1 cellular context compared by ENCODE assay signal in the genomic region with DNA sequence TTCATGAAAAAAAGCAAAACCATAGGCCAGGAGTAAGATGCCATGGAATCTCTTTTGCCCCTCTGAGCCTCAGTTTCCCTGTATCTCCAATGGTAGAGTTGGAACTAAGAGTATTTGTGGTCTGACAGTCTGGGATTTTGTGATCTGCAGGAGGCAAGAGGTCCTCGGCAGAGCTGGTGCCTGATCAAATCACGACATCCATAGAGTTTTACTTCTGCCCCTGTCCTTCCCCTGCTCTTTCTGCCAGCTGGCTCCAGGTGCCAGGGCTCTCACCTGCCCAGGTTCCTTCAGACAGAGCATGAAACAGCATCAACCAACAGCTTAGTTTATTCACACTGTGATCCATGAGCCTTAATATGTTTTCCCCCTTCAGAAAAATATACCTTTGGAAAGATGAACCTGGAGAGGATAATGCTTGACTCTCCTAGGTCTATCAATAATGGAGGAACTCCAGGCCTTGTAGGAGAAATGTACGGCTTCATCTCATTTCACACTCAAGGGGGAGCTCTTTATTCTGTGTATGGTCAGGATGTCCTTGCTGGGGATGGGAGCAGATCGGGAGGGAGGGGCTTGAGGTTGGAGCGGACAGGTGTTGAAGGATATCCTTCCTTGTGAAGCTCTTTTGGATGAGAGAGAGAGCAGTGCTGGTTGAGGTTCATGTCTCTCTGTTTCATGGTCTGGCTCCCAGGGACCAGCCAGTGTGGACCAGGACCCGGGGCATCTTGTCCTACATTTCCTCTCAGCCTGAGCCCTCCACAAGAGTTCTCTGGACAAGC.
TF ChIP-seq lines count a peak whose summit lies in the region.

No MANE protein-coding gene starts in this region.

TF ChIP-seq in WTC11, 78 proteins besides CTCF, POLR2A, EP300 and RAD21 (continued from another document):
- TF ChIP-seq, protein P1, sequence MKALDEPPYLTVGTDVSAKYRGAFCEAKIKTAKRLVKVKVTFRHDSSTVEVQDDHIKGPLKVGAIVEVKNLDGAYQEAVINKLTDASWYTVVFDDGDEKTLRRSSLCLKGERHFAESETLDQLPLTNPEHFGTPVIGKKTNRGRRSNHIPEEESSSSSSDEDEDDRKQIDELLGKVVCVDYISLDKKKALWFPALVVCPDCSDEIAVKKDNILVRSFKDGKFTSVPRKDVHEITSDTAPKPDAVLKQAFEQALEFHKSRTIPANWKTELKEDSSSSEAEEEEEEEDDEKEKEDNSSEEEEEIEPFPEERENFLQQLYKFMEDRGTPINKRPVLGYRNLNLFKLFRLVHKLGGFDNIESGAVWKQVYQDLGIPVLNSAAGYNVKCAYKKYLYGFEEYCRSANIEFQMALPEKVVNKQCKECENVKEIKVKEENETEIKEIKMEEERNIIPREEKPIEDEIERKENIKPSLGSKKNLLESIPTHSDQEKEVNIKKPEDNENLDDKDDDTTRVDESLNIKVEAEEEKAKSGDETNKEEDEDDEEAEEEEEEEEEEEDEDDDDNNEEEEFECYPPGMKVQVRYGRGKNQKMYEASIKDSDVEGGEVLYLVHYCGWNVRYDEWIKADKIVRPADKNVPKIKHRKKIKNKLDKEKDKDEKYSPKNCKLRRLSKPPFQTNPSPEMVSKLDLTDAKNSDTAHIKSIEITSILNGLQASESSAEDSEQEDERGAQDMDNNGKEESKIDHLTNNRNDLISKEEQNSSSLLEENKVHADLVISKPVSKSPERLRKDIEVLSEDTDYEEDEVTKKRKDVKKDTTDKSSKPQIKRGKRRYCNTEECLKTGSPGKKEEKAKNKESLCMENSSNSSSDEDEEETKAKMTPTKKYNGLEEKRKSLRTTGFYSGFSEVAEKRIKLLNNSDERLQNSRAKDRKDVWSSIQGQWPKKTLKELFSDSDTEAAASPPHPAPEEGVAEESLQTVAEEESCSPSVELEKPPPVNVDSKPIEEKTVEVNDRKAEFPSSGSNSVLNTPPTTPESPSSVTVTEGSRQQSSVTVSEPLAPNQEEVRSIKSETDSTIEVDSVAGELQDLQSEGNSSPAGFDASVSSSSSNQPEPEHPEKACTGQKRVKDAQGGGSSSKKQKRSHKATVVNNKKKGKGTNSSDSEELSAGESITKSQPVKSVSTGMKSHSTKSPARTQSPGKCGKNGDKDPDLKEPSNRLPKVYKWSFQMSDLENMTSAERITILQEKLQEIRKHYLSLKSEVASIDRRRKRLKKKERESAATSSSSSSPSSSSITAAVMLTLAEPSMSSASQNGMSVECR (CRISPR knock-in tag; IDR thresholded peaks at IDR 0.05; ENCODE audit: borderline replicate concordance), result no peak
- TF ChIP-seq ZNF263 (CRISPR knock-in tag; IDR thresholded peaks at IDR 0.05; ENCODE audit: low read depth) (no peak), TEAD4 (CRISPR knock-in tag; IDR thresholded peaks at IDR 0.05) (no peak), SOX15 (CRISPR knock-in tag; IDR thresholded peaks at IDR 0.05) (no peak)
- TF ChIP-seq, protein P2, sequence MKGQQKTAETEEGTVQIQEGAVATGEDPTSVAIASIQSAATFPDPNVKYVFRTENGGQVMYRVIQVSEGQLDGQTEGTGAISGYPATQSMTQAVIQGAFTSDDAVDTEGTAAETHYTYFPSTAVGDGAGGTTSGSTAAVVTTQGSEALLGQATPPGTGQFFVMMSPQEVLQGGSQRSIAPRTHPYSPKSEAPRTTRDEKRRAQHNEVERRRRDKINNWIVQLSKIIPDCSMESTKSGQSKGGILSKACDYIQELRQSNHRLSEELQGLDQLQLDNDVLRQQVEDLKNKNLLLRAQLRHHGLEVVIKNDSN (CRISPR knock-in tag; IDR thresholded peaks at IDR 0.05), result no peak
- TF ChIP-seq, protein P3, sequence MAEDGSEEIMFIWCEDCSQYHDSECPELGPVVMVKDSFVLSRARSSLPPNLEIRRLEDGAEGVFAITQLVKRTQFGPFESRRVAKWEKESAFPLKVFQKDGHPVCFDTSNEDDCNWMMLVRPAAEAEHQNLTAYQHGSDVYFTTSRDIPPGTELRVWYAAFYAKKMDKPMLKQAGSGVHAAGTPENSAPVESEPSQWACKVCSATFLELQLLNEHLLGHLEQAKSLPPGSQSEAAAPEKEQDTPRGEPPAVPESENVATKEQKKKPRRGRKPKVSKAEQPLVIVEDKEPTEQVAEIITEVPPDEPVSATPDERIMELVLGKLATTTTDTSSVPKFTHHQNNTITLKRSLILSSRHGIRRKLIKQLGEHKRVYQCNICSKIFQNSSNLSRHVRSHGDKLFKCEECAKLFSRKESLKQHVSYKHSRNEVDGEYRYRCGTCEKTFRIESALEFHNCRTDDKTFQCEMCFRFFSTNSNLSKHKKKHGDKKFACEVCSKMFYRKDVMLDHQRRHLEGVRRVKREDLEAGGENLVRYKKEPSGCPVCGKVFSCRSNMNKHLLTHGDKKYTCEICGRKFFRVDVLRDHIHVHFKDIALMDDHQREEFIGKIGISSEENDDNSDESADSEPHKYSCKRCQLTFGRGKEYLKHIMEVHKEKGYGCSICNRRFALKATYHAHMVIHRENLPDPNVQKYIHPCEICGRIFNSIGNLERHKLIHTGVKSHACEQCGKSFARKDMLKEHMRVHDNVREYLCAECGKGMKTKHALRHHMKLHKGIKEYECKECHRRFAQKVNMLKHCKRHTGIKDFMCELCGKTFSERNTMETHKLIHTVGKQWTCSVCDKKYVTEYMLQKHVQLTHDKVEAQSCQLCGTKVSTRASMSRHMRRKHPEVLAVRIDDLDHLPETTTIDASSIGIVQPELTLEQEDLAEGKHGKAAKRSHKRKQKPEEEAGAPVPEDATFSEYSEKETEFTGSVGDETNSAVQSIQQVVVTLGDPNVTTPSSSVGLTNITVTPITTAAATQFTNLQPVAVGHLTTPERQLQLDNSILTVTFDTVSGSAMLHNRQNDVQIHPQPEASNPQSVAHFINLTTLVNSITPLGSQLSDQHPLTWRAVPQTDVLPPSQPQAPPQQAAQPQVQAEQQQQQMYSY (CRISPR knock-in tag; IDR thresholded peaks at IDR 0.05), result no peak
- TF ChIP-seq, protein P4, sequence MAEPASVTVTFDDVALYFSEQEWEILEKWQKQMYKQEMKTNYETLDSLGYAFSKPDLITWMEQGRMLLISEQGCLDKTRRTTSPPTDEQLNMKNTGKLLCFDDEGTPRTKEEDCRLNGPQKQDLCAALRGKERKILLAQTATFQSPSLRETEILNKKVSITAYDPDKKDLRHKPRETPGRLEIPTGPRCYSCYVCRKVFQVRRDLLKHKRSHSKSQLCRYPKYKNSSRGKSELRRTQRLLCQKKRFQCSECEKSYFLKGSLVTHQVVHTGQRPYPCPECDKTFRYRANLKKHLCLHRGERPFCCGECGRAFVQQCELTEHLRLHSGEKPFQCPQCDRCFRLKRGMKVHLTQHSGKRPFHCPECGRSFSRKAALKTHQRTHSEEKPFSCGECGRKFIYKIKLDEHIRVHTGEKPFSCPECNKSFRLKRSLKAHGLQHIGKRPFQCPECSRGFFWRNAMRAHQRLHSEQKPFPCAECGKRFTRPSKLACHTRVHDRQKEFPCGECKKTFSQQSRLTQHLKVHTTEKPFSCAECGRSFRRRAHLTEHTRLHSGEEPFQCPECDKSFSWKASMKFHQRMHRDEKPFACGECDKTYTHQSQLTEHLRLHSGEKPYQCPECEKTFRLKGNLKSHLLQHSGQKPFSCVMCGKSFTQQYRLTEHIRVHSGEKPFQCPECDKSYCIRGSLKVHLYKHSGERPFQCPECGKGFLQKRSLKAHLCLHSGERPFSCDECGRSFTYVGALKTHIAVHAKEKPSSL (CRISPR knock-in tag; conservative IDR thresholded peaks at IDR 0.05), result no peak
